In genomic region chr10:91796332-91797076, GRCh38 we compare ENCODE assay signal across 8 cellular contexts.
A peak's percentile ranks its signal among the peaks of the same experiment; 100 is the strongest.
DNase-seq lines count a peak whose midpoint lies in the region; ATAC-seq lines count a peak whose summit lies in the region.

No MANE protein-coding gene starts in this region.

- DNase-seq in SW480 (ENCODE audit: low spot score) (peak; percentile 36), amniotic epithelial cell (ENCODE audit: low read depth) (peak; percentile 10), iPS-NIHi7 (ENCODE audit: extremely low spot score) (peak; percentile 40), DMS 273 (lab: John Stamatoyannopoulos, UW; ENCODE audit: unreplicated experiment) (no peak), NCI-H2029 (lab: John Stamatoyannopoulos, UW) (no peak)
- DNase-seq in stimulated activated CD4-positive, alpha-beta T cell treated with anti-CD3 and anti-CD28 coated beads, Interleukin-12 subunit alpha, Interleukin-12 subunit beta, amount 100 ng/mL, for 4 hours: peak; percentile 34

- ATAC-seq in GM18861 (IDR thresholded peaks at IDR 0.05; ENCODE audit: unreplicated experiment) (peak; percentile 27), HG03064 (IDR thresholded peaks at IDR 0.05; ENCODE audit: low read depth, unreplicated experiment) (peak; percentile 40)

Comparison
In these comparisons a context has a peak if more than half of its experiments do, and no peak if none do; other contexts are left out.
1. DNase-seq: peak in SW480 (single experiment), amniotic epithelial cell (single experiment), iPS-NIHi7 (single experiment) and stimulated activated CD4-positive, alpha-beta T cell treated with anti-CD3 and anti-CD28 coated beads, Interleukin-12 subunit alpha, Interleukin-12 subunit beta, amount 100 ng/mL, for 4 hours (single experiment); none in DMS 273 (single experiment) and NCI-H2029 (single experiment).